In the genomic region with DNA sequence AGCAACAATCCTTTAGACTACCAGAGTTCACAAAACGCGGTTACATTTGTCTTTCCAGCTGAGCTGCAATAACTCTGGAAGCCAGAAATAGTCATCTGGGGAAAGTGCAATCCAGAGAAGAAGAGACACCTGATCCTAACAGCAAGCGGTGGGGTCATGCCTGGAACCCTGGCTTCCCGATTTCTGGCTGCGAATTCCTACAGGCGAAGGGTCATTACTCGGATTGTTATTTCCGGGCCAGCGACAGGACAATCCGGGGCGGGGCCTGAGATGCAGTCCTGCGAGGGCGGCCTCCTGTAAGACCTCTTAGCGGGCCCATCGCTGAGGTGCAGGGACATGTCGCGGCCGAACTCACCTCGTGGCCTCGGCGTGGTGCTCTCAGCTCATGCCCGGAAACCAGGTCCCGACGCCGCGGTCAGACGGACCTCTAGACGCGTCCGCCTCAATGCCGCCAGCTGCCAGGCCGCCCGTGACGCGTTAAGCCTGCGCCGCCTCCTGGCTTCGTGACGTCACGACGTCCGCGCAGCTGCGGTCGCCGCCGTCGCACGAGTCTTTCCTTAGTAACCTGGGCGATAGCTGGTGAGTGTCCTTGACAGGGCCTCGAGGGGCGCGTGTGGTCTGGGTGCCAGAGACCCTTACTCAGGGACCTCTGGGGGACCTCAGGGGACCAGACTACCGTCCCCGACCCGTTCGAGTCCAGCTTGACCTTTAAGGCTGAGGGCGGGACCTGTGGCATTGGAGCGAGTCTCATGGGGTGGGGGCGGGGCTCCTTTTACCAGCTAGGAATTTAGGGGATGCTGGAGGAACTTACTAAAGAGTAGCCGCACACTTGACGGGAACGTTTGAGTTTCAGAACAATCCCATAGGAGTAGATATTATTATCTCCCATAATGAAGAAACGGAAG, we compare ENCODE assay signal across 1 cellular context.
A peak's percentile ranks its signal among the peaks of the same experiment; 100 is the strongest.
TF ChIP-seq lines count a peak whose summit lies in the region.

Gene MRRF (plus strand): TSS at position 523 of the 905 bp plus-strand sequence. CDS start 6,010 bp downstream, outside the sequence.
A gene with protein sequence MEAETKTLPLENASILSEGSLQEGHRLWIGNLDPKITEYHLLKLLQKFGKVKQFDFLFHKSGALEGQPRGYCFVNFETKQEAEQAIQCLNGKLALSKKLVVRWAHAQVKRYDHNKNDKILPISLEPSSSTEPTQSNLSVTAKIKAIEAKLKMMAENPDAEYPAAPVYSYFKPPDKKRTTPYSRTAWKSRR (minus strand): TSS at position 481 of the 905 bp plus-strand sequence. CDS start 3,348 bp downstream, outside the sequence.

TF ChIP-seq in WTC11, 78 proteins besides CTCF, POLR2A, EP300 and RAD21 (continued from another document):
- TF ChIP-seq EMX1 (CRISPR knock-in tag; IDR thresholded peaks at IDR 0.05): no peak
- peak; percentile 97 for TF ChIP-seq SP1 (CRISPR knock-in tag; conservative IDR thresholded peaks at IDR 0.05)
- TF ChIP-seq JUN (CRISPR knock-in tag; IDR thresholded peaks at IDR 0.05): peak; percentile 94
- TF ChIP-seq FOXK1 (CRISPR knock-in tag; IDR thresholded peaks at IDR 0.05): peak; percentile 99
- peak; percentile 98 for TF ChIP-seq ZNF232 (CRISPR knock-in tag; IDR thresholded peaks at IDR 0.05)
- peak; percentile 89; the same call in 1 of the 2 replicates for TF ChIP-seq ZNF219 (CRISPR knock-in tag; IDR thresholded peaks at IDR 0.05; ENCODE audit: borderline replicate concordance)
- no peak for TF ChIP-seq FOXJ3 (CRISPR knock-in tag; IDR thresholded peaks at IDR 0.05; ENCODE audit: borderline replicate concordance)
- TF ChIP-seq SMAD4 (CRISPR knock-in tag; IDR thresholded peaks at IDR 0.05): peak; percentile 83; the same call in 1 of the 2 replicates
- peak; percentile 91 for TF ChIP-seq ESRRA (CRISPR knock-in tag; IDR thresholded peaks at IDR 0.05; ENCODE audit: borderline replicate concordance)
- TF ChIP-seq CBFB (CRISPR knock-in tag; IDR thresholded peaks at IDR 0.05; ENCODE audit: low read depth): no peak
- TF ChIP-seq, protein P1, sequence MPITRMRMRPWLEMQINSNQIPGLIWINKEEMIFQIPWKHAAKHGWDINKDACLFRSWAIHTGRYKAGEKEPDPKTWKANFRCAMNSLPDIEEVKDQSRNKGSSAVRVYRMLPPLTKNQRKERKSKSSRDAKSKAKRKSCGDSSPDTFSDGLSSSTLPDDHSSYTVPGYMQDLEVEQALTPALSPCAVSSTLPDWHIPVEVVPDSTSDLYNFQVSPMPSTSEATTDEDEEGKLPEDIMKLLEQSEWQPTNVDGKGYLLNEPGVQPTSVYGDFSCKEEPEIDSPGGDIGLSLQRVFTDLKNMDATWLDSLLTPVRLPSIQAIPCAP (CRISPR knock-in tag; IDR thresholded peaks at IDR 0.05): peak; percentile 95
- TF ChIP-seq ZNF512 (CRISPR knock-in tag; IDR thresholded peaks at IDR 0.05; ENCODE audit: borderline replicate concordance): no peak
- TF ChIP-seq OVOL2 (CRISPR knock-in tag; IDR thresholded peaks at IDR 0.05; ENCODE audit: borderline replicate concordance): no peak
- TF ChIP-seq ZBTB21 (CRISPR knock-in tag; IDR thresholded peaks at IDR 0.05; ENCODE audit: borderline replicate concordance): peak; percentile 95
- TF ChIP-seq RORB (CRISPR knock-in tag; IDR thresholded peaks at IDR 0.05): no peak
- no peak for TF ChIP-seq SOX15 (CRISPR knock-in tag; IDR thresholded peaks at IDR 0.05)
- TF ChIP-seq, protein P2, sequence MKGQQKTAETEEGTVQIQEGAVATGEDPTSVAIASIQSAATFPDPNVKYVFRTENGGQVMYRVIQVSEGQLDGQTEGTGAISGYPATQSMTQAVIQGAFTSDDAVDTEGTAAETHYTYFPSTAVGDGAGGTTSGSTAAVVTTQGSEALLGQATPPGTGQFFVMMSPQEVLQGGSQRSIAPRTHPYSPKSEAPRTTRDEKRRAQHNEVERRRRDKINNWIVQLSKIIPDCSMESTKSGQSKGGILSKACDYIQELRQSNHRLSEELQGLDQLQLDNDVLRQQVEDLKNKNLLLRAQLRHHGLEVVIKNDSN (CRISPR knock-in tag; IDR thresholded peaks at IDR 0.05): peak; percentile 83
- no peak for TF ChIP-seq ZNF396 (CRISPR knock-in tag; IDR thresholded peaks at IDR 0.05; ENCODE audit: borderline replicate concordance)
- TF ChIP-seq MYBL2 (CRISPR knock-in tag; IDR thresholded peaks at IDR 0.05): peak; percentile 95
- TF ChIP-seq TP53 (CRISPR knock-in tag; IDR thresholded peaks at IDR 0.05): peak; percentile 81; the same call in 1 of the 2 replicates
- peak; percentile 76 for TF ChIP-seq GABPB1 (CRISPR knock-in tag; IDR thresholded peaks at IDR 0.05)
- TF ChIP-seq CREM (CRISPR knock-in tag; IDR thresholded peaks at IDR 0.05): peak; percentile 99
- TF ChIP-seq, protein P3, sequence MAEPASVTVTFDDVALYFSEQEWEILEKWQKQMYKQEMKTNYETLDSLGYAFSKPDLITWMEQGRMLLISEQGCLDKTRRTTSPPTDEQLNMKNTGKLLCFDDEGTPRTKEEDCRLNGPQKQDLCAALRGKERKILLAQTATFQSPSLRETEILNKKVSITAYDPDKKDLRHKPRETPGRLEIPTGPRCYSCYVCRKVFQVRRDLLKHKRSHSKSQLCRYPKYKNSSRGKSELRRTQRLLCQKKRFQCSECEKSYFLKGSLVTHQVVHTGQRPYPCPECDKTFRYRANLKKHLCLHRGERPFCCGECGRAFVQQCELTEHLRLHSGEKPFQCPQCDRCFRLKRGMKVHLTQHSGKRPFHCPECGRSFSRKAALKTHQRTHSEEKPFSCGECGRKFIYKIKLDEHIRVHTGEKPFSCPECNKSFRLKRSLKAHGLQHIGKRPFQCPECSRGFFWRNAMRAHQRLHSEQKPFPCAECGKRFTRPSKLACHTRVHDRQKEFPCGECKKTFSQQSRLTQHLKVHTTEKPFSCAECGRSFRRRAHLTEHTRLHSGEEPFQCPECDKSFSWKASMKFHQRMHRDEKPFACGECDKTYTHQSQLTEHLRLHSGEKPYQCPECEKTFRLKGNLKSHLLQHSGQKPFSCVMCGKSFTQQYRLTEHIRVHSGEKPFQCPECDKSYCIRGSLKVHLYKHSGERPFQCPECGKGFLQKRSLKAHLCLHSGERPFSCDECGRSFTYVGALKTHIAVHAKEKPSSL (CRISPR knock-in tag; conservative IDR thresholded peaks at IDR 0.05): no peak
- TF ChIP-seq PRRX2 (CRISPR knock-in tag; IDR thresholded peaks at IDR 0.05): no peak
- peak; percentile 79 for TF ChIP-seq TEAD4 (CRISPR knock-in tag; IDR thresholded peaks at IDR 0.05)
- TF ChIP-seq IRF2 (CRISPR knock-in tag; IDR thresholded peaks at IDR 0.05; ENCODE audit: borderline replicate concordance, low read depth): no peak
